In genomic region chr13:36059366-36059765, GRCh38 we compare ENCODE assay signal across 15 cellular contexts.
"Had no signal": no experiment of that assay in that cellular context is flagged by ENCODE, and none has a peak within 500 bp of the region (broad histone marks: within the 10 kb centered on the region; RNA-seq: fewer than 3 reads in every experiment).

No MANE protein-coding gene starts in this region.

- H3K36me3 ChIP-seq: esophagus squamous epithelium, heart right ventricle, left lung, suprapubic skin, upper lobe of left lung had no signal

- H3K9me3 ChIP-seq: esophagus squamous epithelium, heart right ventricle, left lung, suprapubic skin, upper lobe of left lung had no signal

- H3K4me1 ChIP-seq: esophagus squamous epithelium, left lung, suprapubic skin, upper lobe of left lung had no signal

- ATAC-seq: heart right ventricle, left lung had no signal

- H3K4me3 Mint-ChIP-seq: activated CD4-positive, alpha-beta memory T cell treated with anti-CD3 and anti-CD28 coated beads, Interleukin-2, amount 10 ng/mL, durations not matched to agents 7 days and 5 days; activated naive CD8-positive, alpha-beta T cell treated with anti-CD3 and anti-CD28 coated beads, Interleukin-2, amount 10 ng/mL, durations not matched to agents 7 days and 5 days had no signal

- H3K27ac ChIP-seq: esophagus squamous epithelium, heart right ventricle, left lung, suprapubic skin, upper lobe of left lung had no signal

- H3K36me3 Mint-ChIP-seq: activated naive CD8-positive, alpha-beta T cell treated with anti-CD3 and anti-CD28 coated beads, Interleukin-2, amount 10 ng/mL, durations not matched to agents 7 days and 5 days had no signal

- DNase-seq: activated CD4-positive, alpha-beta memory T cell treated with anti-CD3 and anti-CD28 coated beads, Interleukin-2, amount 10 ng/mL, durations not matched to agents 7 days and 5 days; activated CD4-positive, alpha-beta T cell treated with anti-CD3 and anti-CD28 coated beads for 1 hour; activated gamma-delta T cell; activated naive CD8-positive, alpha-beta T cell treated with anti-CD3 and anti-CD28 coated beads, Interleukin-2, amount 10 ng/mL, durations not matched to agents 7 days and 5 days; activated T-cell treated with anti-CD3 and anti-CD28 coated beads, Interleukin-2, amount 50 U/mL, for 48 hours; anterior cingulate cortex; esophagus squamous epithelium; foreskin melanocyte; heart right ventricle; islet precursor cell; left lung; stimulated activated CD4-positive, alpha-beta T cell treated with anti-CD3 and anti-CD28 coated beads, Interleukin-2, amount 100 ng/mL, for 24 hours; stimulated activated naive CD4-positive, alpha-beta T cell; upper lobe of left lung had no signal

- H3K9me3 Mint-ChIP-seq: activated CD4-positive, alpha-beta memory T cell treated with anti-CD3 and anti-CD28 coated beads, Interleukin-2, amount 10 ng/mL, durations not matched to agents 7 days and 5 days; activated naive CD8-positive, alpha-beta T cell treated with anti-CD3 and anti-CD28 coated beads, Interleukin-2, amount 10 ng/mL, durations not matched to agents 7 days and 5 days had no signal

- H3K27ac Mint-ChIP-seq: activated CD4-positive, alpha-beta memory T cell treated with anti-CD3 and anti-CD28 coated beads, Interleukin-2, amount 10 ng/mL, durations not matched to agents 7 days and 5 days; activated naive CD8-positive, alpha-beta T cell treated with anti-CD3 and anti-CD28 coated beads, Interleukin-2, amount 10 ng/mL, durations not matched to agents 7 days and 5 days had no signal

- H3K4me1 Mint-ChIP-seq: activated CD4-positive, alpha-beta memory T cell treated with anti-CD3 and anti-CD28 coated beads, Interleukin-2, amount 10 ng/mL, durations not matched to agents 7 days and 5 days; activated naive CD8-positive, alpha-beta T cell treated with anti-CD3 and anti-CD28 coated beads, Interleukin-2, amount 10 ng/mL, durations not matched to agents 7 days and 5 days had no signal

- H3K4me3 ChIP-seq: esophagus squamous epithelium, heart right ventricle, left lung, suprapubic skin, upper lobe of left lung had no signal

- H3K27me3 Mint-ChIP-seq: activated CD4-positive, alpha-beta memory T cell treated with anti-CD3 and anti-CD28 coated beads, Interleukin-2, amount 10 ng/mL, durations not matched to agents 7 days and 5 days; activated naive CD8-positive, alpha-beta T cell treated with anti-CD3 and anti-CD28 coated beads, Interleukin-2, amount 10 ng/mL, durations not matched to agents 7 days and 5 days had no signal

- H3K27me3 ChIP-seq: esophagus squamous epithelium, heart right ventricle, left lung, suprapubic skin, upper lobe of left lung had no signal
